17 cellular contexts compared by ENCODE assay signal in genomic region chr11:84247931-84248330, GRCh38.
DNase-seq lines count a peak whose midpoint lies in the region; ATAC-seq and TF ChIP-seq lines count a peak whose summit lies in the region.
"Had no signal": no experiment of that assay in that cellular context is flagged by ENCODE, and none has a peak within 500 bp of the region (broad histone marks: within the 10 kb centered on the region; RNA-seq: fewer than 3 reads in every experiment).

No MANE protein-coding gene starts in this region.

- no peak for TF ChIP-seq EP300 in SK-N-SH (IDR thresholded peaks at IDR 0.05; ENCODE audit: borderline replicate concordance in 1 of 2, low read depth in 1 of 2, low read length in 1 of 2)

- no peak overlapping the region for H3K27ac Mint-ChIP-seq in CD8-positive, alpha-beta T cell
- H3K27ac Mint-ChIP-seq: activated T-helper 2 cell treated with anti-CD3 and anti-CD28 coated beads, Interferon-gamma antibody, Interleukin-2, Interleukin-4, amounts not matched to agents 10 μg/mL and 5 μg/mL and 100 μg/mL, durations not matched to agents 14 hours and 24 hours and 36 hours; H9; T-cell had no signal

- no peak overlapping the region for H3K4me2 ChIP-seq in SK-N-SH

- H3K4me3 Mint-ChIP-seq in CD8-positive, alpha-beta T cell = no peak overlapping the region
- H3K4me3 Mint-ChIP-seq: H9, T-cell had no signal

- no peak overlapping the region for H2AFZ ChIP-seq in SK-N-SH (ENCODE audit: low read depth)

- H3K36me3 Mint-ChIP-seq in CD8-positive, alpha-beta T cell = no peaks in the 10 kb centered on the region
- H3K36me3 Mint-ChIP-seq: T-cell had no signal

- ATAC-seq in SK-N-SH treated with all-trans-retinoic acid at 6 μM for 48 hours (peak; percentile 26; the same call in 1 of the 3 replicates), thoracic aorta (ENCODE audit: insufficient number of reproducible peaks, low FRiP score, low read depth) (no peak)
- ATAC-seq in CD8-positive, alpha-beta T cell = no peak
- ATAC-seq: foreskin keratinocyte, T-cell had no signal

- no peak overlapping the region for H3K9ac ChIP-seq in SK-N-SH

- H3K9me2 ChIP-seq in SK-N-SH = no peaks in the 10 kb centered on the region

- H3K79me2 ChIP-seq in SK-N-SH (ENCODE audit: insufficient read depth) = no peaks in the 10 kb centered on the region

- CTCF ChIA-PET in SK-N-SH (lab: Yijun Ruan, JAX) = interaction anchor here (0.8 to 1.6 kb wide), 3 partner anchors 12 to 420 kb away, joined by 3 to 4 read pairs (median 4); no protein-coding TSS in a partner anchor
- CTCF ChIA-PET in CD8-positive, alpha-beta T cell (lab: Charles Lee) = no interaction called here

- H3K27ac ChIP-seq in SK-N-SH (ENCODE audit: low read depth in 2 of 2, low read length in 1 of 2) (no peak overlapping the region), thoracic aorta (peak overlapping the region; percentile 4 to 7), tibial artery (peak overlapping the region in 1 of 2 donors; percentile 26)
- no peak overlapping the region for H3K27ac ChIP-seq in CD8-positive, alpha-beta T cell (ENCODE audit: low read depth, low read length)
- H3K27ac ChIP-seq: foreskin keratinocyte had no signal

- no peaks in the 10 kb centered on the region for H3K4me1 Mint-ChIP-seq in CD8-positive, alpha-beta T cell (ENCODE audit: low read depth)
- H3K4me1 Mint-ChIP-seq: H9, T-cell had no signal

- H3K4me3 ChIP-seq in SK-N-SH (ENCODE audit: low read depth in 2 of 2, low read length in 1 of 2) (no peak overlapping the region), choroid plexus epithelial cell (ENCODE audit: low read depth, low read length) (no peak overlapping the region), thoracic aorta (no peak overlapping the region), tibial artery (no peak overlapping the region)
- no peak overlapping the region for H3K4me3 ChIP-seq in CD8-positive, alpha-beta T cell (ENCODE audit: low read depth, low read length)

- no peaks in the 10 kb centered on the region for H3F3A ChIP-seq in SK-N-SH (replicated peaks; ENCODE audit: insufficient read depth)

- no peak for TF ChIP-seq CTCF in SK-N-SH (IDR thresholded peaks at IDR 0.05)
- TF ChIP-seq CTCF in choroid plexus epithelial cell (conservative IDR thresholded peaks at IDR 0.05; ENCODE audit: low read depth, low read length) = no peak
- TF ChIP-seq CTCF in thoracic aorta (IDR thresholded peaks at IDR 0.05) = no peak
- no peak for TF ChIP-seq CTCF in tibial artery (IDR thresholded peaks at IDR 0.05)
- TF ChIP-seq CTCF in CD8-positive, alpha-beta T cell (IDR thresholded peaks at IDR 0.05) = no peak

- no peaks in the 10 kb centered on the region for H3K27me3 ChIP-seq in SK-N-SH (ENCODE audit: insufficient read depth)
- no peaks in the 10 kb centered on the region for H3K27me3 ChIP-seq in thoracic aorta (replicated peaks; ENCODE audit: insufficient read depth)
- H3K27me3 ChIP-seq in tibial artery = no peaks in the 10 kb centered on the region
- H3K27me3 ChIP-seq in CD8-positive, alpha-beta T cell (ENCODE audit: insufficient read depth, low read length) = no peaks in the 10 kb centered on the region
- H3K27me3 ChIP-seq: foreskin keratinocyte had no signal

- H3K9me3 ChIP-seq in SK-N-SH = no peaks in the 10 kb centered on the region
- H3K9me3 ChIP-seq in thoracic aorta = no peaks in the 10 kb centered on the region
- H3K9me3 ChIP-seq in tibial artery = no peaks in the 10 kb centered on the region
- no peaks in the 10 kb centered on the region for H3K9me3 ChIP-seq in CD8-positive, alpha-beta T cell (ENCODE audit: low read length)

- H3K27me3 Mint-ChIP-seq in CD8-positive, alpha-beta T cell (ENCODE audit: low read depth) = no peaks in the 10 kb centered on the region
- H3K27me3 Mint-ChIP-seq: T-cell had no signal

- H3K36me3 ChIP-seq in SK-N-SH (replicated peaks in 1 of 2; ENCODE audit: control insufficient read depth in 1 of 2, insufficient read depth in 2 of 2, low read length in 1 of 2) (no peaks in the 10 kb centered on the region), thoracic aorta (no peaks in the 10 kb centered on the region), tibial artery (no peaks in the 10 kb centered on the region)
- no peaks in the 10 kb centered on the region for H3K36me3 ChIP-seq in CD8-positive, alpha-beta T cell (ENCODE audit: insufficient read depth, low read length)

- POLR2A ChIA-PET in SK-N-SH (lab: Yijun Ruan, JAX) = no interaction called here
- POLR2A ChIA-PET in CD8-positive, alpha-beta T cell (lab: Charles Lee) = no interaction called here

- intact Hi-C loops in tibial artery (cut with DNase I; ENCODE audit: low total_unique reads) = no loop called here
- intact Hi-C loops in CD8-positive, alpha-beta T cell (cut with DNase I, micrococcal nuclease) = no loop called here

- H4K20me1 ChIP-seq in SK-N-SH (ENCODE audit: insufficient read depth) = no peaks in the 10 kb centered on the region

- H3K4me1 ChIP-seq in SK-N-SH (ENCODE audit: control insufficient read depth in 1 of 2, insufficient read depth in 2 of 2, low read depth in 1 of 2, low read length in 1 of 2) (no peaks in the 10 kb centered on the region; a peak in 1 of 4 replicates), thoracic aorta (ENCODE audit: control insufficient read depth in 1 of 2, low read depth in 2 of 2) (peaks cover 17 to 36% of the 10 kb centered on the region in 2 donors), tibial artery (peaks cover 0 to 44% (median 7%) of the 10 kb centered on the region in 4 donors)
- H3K4me1 ChIP-seq in CD8-positive, alpha-beta T cell (ENCODE audit: insufficient read depth, low read length) = no peaks in the 10 kb centered on the region

- WGBS in SK-N-SH (ENCODE audit: low lambda C conversion rate) = 45% methylated on average over 4 of the region's 4 CpGs

- no peak for DNase-seq in SK-N-SH
- peak; percentile 34 for DNase-seq in NCI-H446 treated with DMSO at 0.1 percent for 48 hours (lab: John Stamatoyannopoulos, UW)
- peak; percentile 5 for DNase-seq in choroid plexus epithelial cell (ENCODE audit: low read depth)
- no peak for DNase-seq in thoracic aorta (ENCODE audit: low spot score)
- DNase-seq in tibial artery = no peak
- no peak for DNase-seq in GOT3 (lab: John Stamatoyannopoulos, UW)
- no peak for DNase-seq in CD8-positive, alpha-beta T cell
- DNase-seq: activated CD4-positive, alpha-beta T cell treated with anti-CD3 and anti-CD28 coated beads for 4 hours; C1 segment of cervical spinal cord; H9; islet precursor cell; NCI-H146; stimulated activated CD4-positive, alpha-beta T cell treated with anti-CD3 and anti-CD28 coated beads, Interleukin-12 subunit alpha, Interleukin-12 subunit beta, amount 100 ng/mL, for 4 hours; T-cell had no signal

- peaks cover 18% of the 10 kb centered on the region for H3K9me3 Mint-ChIP-seq in CD8-positive, alpha-beta T cell
- H3K9me3 Mint-ChIP-seq: H9 had no signal

- TF ChIP-seq RAD21 in SK-N-SH (IDR thresholded peaks at IDR 0.05; ENCODE audit: low read length) = no peak

TF ChIP-seq in SK-N-SH treated with all-trans-retinoic acid at 6 μM for 48 hours, 23 proteins besides CTCF, POLR2A, EP300 and RAD21:
- no peak for TF ChIP-seq TSHZ2 (CRISPR knock-in tag; IDR thresholded peaks at IDR 0.05)

TF ChIP-seq in SK-N-SH, 30 proteins besides CTCF, POLR2A, EP300 and RAD21 (continues in another document):
- no peak for TF ChIP-seq EZH2phosphoT487 (IDR thresholded peaks at IDR 0.05; ENCODE audit: borderline replicate concordance, low read depth)
- no peak for TF ChIP-seq ZBTB33 (IDR thresholded peaks at IDR 0.05; ENCODE audit: borderline replicate concordance, low read depth)
- no peak for TF ChIP-seq PBX3 (IDR thresholded peaks at IDR 0.05)
- no peak for TF ChIP-seq TCF12 (IDR thresholded peaks at IDR 0.05)
- no peak for TF ChIP-seq TAF1 (IDR thresholded peaks at IDR 0.05; ENCODE audit: borderline replicate concordance, low read depth, low read length)
- no peak for TF ChIP-seq NRF1 (IDR thresholded peaks at IDR 0.05; ENCODE audit: low read depth, low read length)

Comparison
In these comparisons a context has a peak if more than half of its experiments do, and no peak if none do; other contexts are left out.
1. DNase-seq: peak in NCI-H446 treated with DMSO at 0.1 percent for 48 hours (single experiment) and choroid plexus epithelial cell (single experiment); none in SK-N-SH (single experiment), thoracic aorta (single experiment), tibial artery (0 of 2), GOT3 (single experiment) and CD8-positive, alpha-beta T cell (0 of 7).
2. H3K27ac ChIP-seq: peak in thoracic aorta (2 of 2); none in SK-N-SH (0 of 2) and CD8-positive, alpha-beta T cell (single experiment).